ENCODE assay signal across 16 cellular contexts in genomic region chrX:98203800-98204199, GRCh38.
"Had no signal": no experiment of that assay in that cellular context is flagged by ENCODE, and none has a peak within 500 bp of the region (broad histone marks: within the 10 kb centered on the region; RNA-seq: fewer than 3 reads in every experiment).

No MANE protein-coding gene starts in this region.

- H3K9me3 Mint-ChIP-seq: neural progenitor cell; stimulated activated naive CD8-positive, alpha-beta T cell treated with anti-CD3 and anti-CD28 coated beads, Interleukin-15, Interleukin-2, amounts not matched to agents 100 ng/mL and 50 ng/mL, for 24 hours had no signal

- H3K9me3 ChIP-seq: esophagus squamous epithelium, heart left ventricle, lower lobe of right lung, spleen, upper lobe of left lung had no signal

- DNase-seq: activated naive CD4-positive, alpha-beta T cell treated with Interleukin-2 at 50 U/mL for 16 hours; aorta; dorsolateral prefrontal cortex; esophagus squamous epithelium; foreskin melanocyte; heart left ventricle; immature natural killer cell; left cardiac atrium; lower lobe of right lung; spleen; upper lobe of left lung had no signal

- H3K27me3 ChIP-seq: esophagus squamous epithelium, neural progenitor cell, upper lobe of left lung had no signal

- H3K4me3 ChIP-seq: dorsolateral prefrontal cortex, esophagus squamous epithelium, heart left ventricle, lower lobe of right lung, neural progenitor cell, spleen, upper lobe of left lung had no signal

- H3K4me2 ChIP-seq: neural progenitor cell had no signal

- H3K27ac ChIP-seq: dorsolateral prefrontal cortex, esophagus squamous epithelium, heart left ventricle, lower lobe of right lung, neural progenitor cell, spleen, upper lobe of left lung had no signal

- H3K4me1 ChIP-seq: esophagus squamous epithelium, heart left ventricle, lower lobe of right lung, spleen, upper lobe of left lung had no signal

- H3K36me3 ChIP-seq: esophagus squamous epithelium, heart left ventricle, lower lobe of right lung, neural progenitor cell, spleen, upper lobe of left lung had no signal

- H3K9ac ChIP-seq: neural progenitor cell had no signal

- H3K36me3 Mint-ChIP-seq: immature natural killer cell, neural progenitor cell had no signal

- H2AFZ ChIP-seq: neural progenitor cell had no signal

- H3K4me3 Mint-ChIP-seq: immature natural killer cell; neural progenitor cell; stimulated activated naive CD8-positive, alpha-beta T cell treated with anti-CD3 and anti-CD28 coated beads, Interleukin-15, Interleukin-2, amounts not matched to agents 100 ng/mL and 50 ng/mL, for 24 hours; T-helper 2 cell treated with Interferon-gamma antibody and Interleukin-4, amounts not matched to agents 5 μg/mL and 100 μg/mL, for 36 hours had no signal

- H3K4me1 Mint-ChIP-seq: immature natural killer cell, neural progenitor cell had no signal

- H3K27me3 Mint-ChIP-seq: stimulated activated naive CD8-positive, alpha-beta T cell treated with anti-CD3 and anti-CD28 coated beads, Interleukin-15, Interleukin-2, amounts not matched to agents 100 ng/mL and 50 ng/mL, for 24 hours had no signal

- ATAC-seq: activated CD4-positive, CD25-positive, alpha-beta regulatory T cell treated with anti-CD3 and anti-CD28 coated beads, Interleukin-2, amount 50 U/mL, for 24 hours; heart left ventricle; left cardiac atrium; lower lobe of right lung; sciatic nerve had no signal

- H3K27ac Mint-ChIP-seq: immature natural killer cell; neural progenitor cell; stimulated activated naive CD8-positive, alpha-beta T cell treated with anti-CD3 and anti-CD28 coated beads, Interleukin-15, Interleukin-2, amounts not matched to agents 100 ng/mL and 50 ng/mL, for 24 hours; T-helper 2 cell treated with Interferon-gamma antibody and Interleukin-4, amounts not matched to agents 5 μg/mL and 100 μg/mL, for 36 hours had no signal
